Comparison of ENCODE assay signal across 27 cellular contexts in genomic region chr5:17852701-17853100, GRCh38.
"Had no signal": no experiment of that assay in that cellular context is flagged by ENCODE, and none has a peak within 500 bp of the region (broad histone marks: within the 10 kb centered on the region; RNA-seq: fewer than 3 reads in every experiment).

No MANE protein-coding gene starts in this region.

- H3K4me3 ChIP-seq: body of pancreas, MG63, Peyer's patch, SJCRH30 had no signal

- ATAC-seq: activated CD8-positive, alpha-beta T cell treated with anti-CD3 and anti-CD28 coated beads, Interleukin-2, amount 10 ng/mL, durations not matched to agents 7 days and 5 days; body of pancreas; SK-N-SH treated with all-trans-retinoic acid at 6 μM for 48 hours had no signal

- DNase-seq: activated CD4-positive, alpha-beta T cell treated with anti-CD3 and anti-CD28 coated beads for 48 hours; activated CD4-positive, alpha-beta T cell treated with anti-CD3 and anti-CD28 coated beads, Interleukin-2, amount 50 U/mL, for 4 hours; activated CD4-positive, CD25-positive, alpha-beta regulatory T cell treated with anti-CD3 and anti-CD28 coated beads, Interleukin-2, amount 50 U/mL, for 72 hours; activated CD8-positive, alpha-beta memory T cell treated with anti-CD3 and anti-CD28 coated beads, Interleukin-2, amount 50 U/mL, for 48 hours; activated CD8-positive, alpha-beta T cell treated with anti-CD3 and anti-CD28 coated beads, Interleukin-2, amount 10 ng/mL, durations not matched to agents 7 days and 5 days; activated naive CD4-positive, alpha-beta T cell treated with anti-CD3 and anti-CD28 coated beads, Interleukin-2, amount 50 U/mL, for 16 hours; activated naive CD8-positive, alpha-beta T cell treated with anti-CD3 and anti-CD28 coated beads, Interleukin-2, amount 10 ng/mL, durations not matched to agents 7 days and 5 days; activated T-cell treated with anti-CD3 and anti-CD28 coated beads, Interleukin-2, amount 50 U/mL, for 1 hour; aorta; body of pancreas; caudate nucleus; MG63; MV-4-11; NCI-H1092 treated with DMSO at 0.1 percent for 48 hours; NCI-H1436; NCI-H1694 treated with DMSO at 0.1 percent for 48 hours; NCI-H2029 treated with DMSO at 0.1 percent for 48 hours; NCI-H510A treated with DMSO at 0.1 percent for 48 hours; NCI-H69; NK-92 treated with Interleukin-12 subunit alpha and Interleukin-12 subunit beta, amount 100 ng/mL, for 24 hours; OCI-M1; Peyer's patch; Right ventricle myocardium superior; SJCRH30; SW 1271 had no signal

- H3K36me3 ChIP-seq: MG63, Peyer's patch, SJCRH30 had no signal

- H3K4me1 ChIP-seq: body of pancreas, Peyer's patch, SJCRH30 had no signal

- H3K9me3 ChIP-seq: body of pancreas, MG63, Peyer's patch, SJCRH30 had no signal

- H3K27ac ChIP-seq: body of pancreas, Peyer's patch, RWPE1, SJCRH30 had no signal

- H3K27me3 ChIP-seq: body of pancreas, MG63, Peyer's patch, SJCRH30 had no signal
